ENCODE assay signal across 24 cellular contexts in the genomic region with DNA sequence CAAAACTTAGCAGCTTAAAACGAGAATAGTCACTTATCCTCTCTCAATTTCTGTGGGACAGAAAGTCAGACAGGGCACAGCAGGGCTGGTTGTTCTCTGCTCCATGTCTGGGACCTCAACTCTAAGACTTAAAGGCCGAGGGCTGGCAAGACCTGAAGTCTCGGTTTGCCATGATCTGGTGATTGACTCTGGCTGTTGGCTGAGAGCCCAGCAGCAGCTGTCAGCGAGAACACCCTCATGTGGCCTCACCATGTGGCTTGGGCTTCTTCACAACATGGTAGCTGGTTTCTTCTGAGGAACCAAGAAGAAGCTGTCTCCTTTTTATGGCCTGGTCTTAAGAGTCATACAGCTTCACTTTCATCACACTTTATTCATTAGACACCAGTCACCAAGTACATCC. TPM values are rescaled to one million over a fixed set of nuclear protein-coding genes. Genes with fewer than 3 reads are reported as not detected.
DNase-seq lines count a peak whose midpoint lies in the region; ATAC-seq, FAIRE-seq and TF ChIP-seq lines count a peak whose summit lies in the region.
"Had no signal": no experiment of that assay in that cellular context is flagged by ENCODE, and none has a peak within 500 bp of the region (broad histone marks: within the 10 kb centered on the region; RNA-seq: fewer than 3 reads in every experiment).

No MANE protein-coding gene starts in this region.

- BruUV-seq in K562 (replicated peaks; lab: Mats Ljungman, UMichigan) = no TSS peak

- POLR2A ChIA-PET in K562 (lab: Yijun Ruan, JAX) = no interaction called here

- intact Hi-C loops in K562 (cut with micrococcal nuclease) = no loop called here
- intact Hi-C loops in pancreas (cut with DNase I) = no loop called here

- H3K27me3 ChIP-seq in BLaER1 (peaks cover 20% of the 10 kb centered on the region), K562 (ENCODE audit: control insufficient read depth in 2 of 2, insufficient read depth in 2 of 2, low read length in 2 of 2) (peaks cover 0 to 42% of the 10 kb centered on the region in 2 experiments; a peak in 2 of 5 replicates), pancreas (no peaks in the 10 kb centered on the region)

- no peaks in the 10 kb centered on the region for H3K36me3 Mint-ChIP-seq in nephron (ENCODE audit: low read depth)
- H3K36me3 Mint-ChIP-seq in activated naive CD4-positive, alpha-beta T cell treated with anti-CD3 and anti-CD28 coated beads, Interleukin-2, amount 50 U/mL, for 72 hours = peaks cover 6% of the 10 kb centered on the region in 2 donors

- in situ Hi-C loops in K562 (cut with MboI) = no loop called here

- 0% methylated on average over 3 of the region's 4 CpGs for WGBS in K562 (ENCODE audit: insufficient coverage, low coverage, missing lambda C conversion rate)
- WGBS in pancreas, 2 donors = 58 to 71% methylated on average over 4 of the region's 4 CpGs

- H3K9me3 Mint-ChIP-seq in nephron = no peaks in the 10 kb centered on the region
- no peaks in the 10 kb centered on the region for H3K9me3 Mint-ChIP-seq in activated naive CD4-positive, alpha-beta T cell treated with anti-CD3 and anti-CD28 coated beads, Interleukin-2, amount 50 U/mL, for 72 hours
- H3K9me3 Mint-ChIP-seq: dendritic cell treated with granulocyte-macrophage colony-stimulating factor and Interleukin-4, amounts not matched to agents 40 ng/mL and 50 ng/mL, for 4 days; stimulated activated naive CD8-positive, alpha-beta T cell treated with anti-CD3 and anti-CD28 coated beads, Interleukin-15, amount 100 ng/mL, for 72 hours; T-helper 1 cell treated with Interleukin-12 subunit alpha and Interleukin-12 subunit beta and Interleukin-4 antibody, amounts not matched to agents 30 μg/mL and 1 μg/mL, for 36 hours had no signal

- no peak overlapping the region for H3K4me3 ChIP-seq in BLaER1
- no peak overlapping the region for H3K4me3 ChIP-seq in K562
- no peak overlapping the region for H3K4me3 ChIP-seq in pancreas
- H3K4me3 ChIP-seq: cardiac muscle cell had no signal

- H3K4me3 Mint-ChIP-seq in nephron = peak overlapping the region; percentile 88 to 92 (median 92)
- H3K4me3 Mint-ChIP-seq: dendritic cell treated with granulocyte-macrophage colony-stimulating factor and Interleukin-4, amounts not matched to agents 40 ng/mL and 50 ng/mL, for 4 days; stimulated activated naive CD8-positive, alpha-beta T cell treated with anti-CD3 and anti-CD28 coated beads, Interleukin-15, amount 100 ng/mL, for 72 hours had no signal

- H3K27ac ChIP-seq in BLaER1 (no peak overlapping the region), K562 (ENCODE audit: extremely low read depth, low read depth, low read length) (no peak overlapping the region), pancreas (no peak overlapping the region)
- H3K27ac ChIP-seq: cardiac muscle cell, transverse colon had no signal

- peaks cover 8% of the 10 kb centered on the region; the same call in 1 of the 2 replicates for H4K20me1 ChIP-seq in BLaER1
- H4K20me1 ChIP-seq in K562 (replicated peaks; ENCODE audit: control insufficient read depth, insufficient read depth, low read length) = no peaks in the 10 kb centered on the region

- H3K27me3 Mint-ChIP-seq in nephron (ENCODE audit: low read depth) = peaks cover 3% of the 10 kb centered on the region

- CTCF ChIA-PET in K562 (lab: Yijun Ruan, JAX; ENCODE audit: low intra/inter-chr PET ratio) = no interaction called here

- H3K4me1 Mint-ChIP-seq in nephron = peaks cover 52% of the 10 kb centered on the region

- TF ChIP-seq RAD21 in K562 (CRISPR knock-in tag; conservative IDR thresholded peaks at IDR 0.05 in 1 of 2, IDR thresholded peaks at IDR 0.05 in 1 of 2) = no peak

- H3K4me2 ChIP-seq in BLaER1 (peak overlapping the region; percentile 54; the same call in 1 of the 2 replicates), K562 (ENCODE audit: insufficient read depth, low read length) (no peak overlapping the region)

- ATAC-seq in K562 (no peak), pancreas (no peak), GM21529 (IDR thresholded peaks at IDR 0.05; ENCODE audit: unreplicated experiment) (no peak)
- no peak for ATAC-seq in activated naive CD4-positive, alpha-beta T cell treated with anti-CD3 and anti-CD28 coated beads, Interleukin-2, amount 50 U/mL, for 72 hours
- ATAC-seq: heart left ventricle; stimulated activated naive CD8-positive, alpha-beta T cell treated with anti-CD3 and anti-CD28 coated beads, Interleukin-15, amount 100 ng/mL, for 72 hours had no signal

- peak overlapping the region in 1 of 3 experiments; percentile 69 for H3K27ac Mint-ChIP-seq in nephron
- H3K27ac Mint-ChIP-seq in activated naive CD4-positive, alpha-beta T cell treated with anti-CD3 and anti-CD28 coated beads, Interleukin-2, amount 50 U/mL, for 72 hours = no peak overlapping the region
- H3K27ac Mint-ChIP-seq: dendritic cell treated with granulocyte-macrophage colony-stimulating factor and Interleukin-4, amounts not matched to agents 40 ng/mL and 50 ng/mL, for 4 days; stimulated activated naive CD8-positive, alpha-beta T cell treated with anti-CD3 and anti-CD28 coated beads, Interleukin-15, amount 100 ng/mL, for 72 hours; T-helper 1 cell treated with Interleukin-12 subunit alpha and Interleukin-12 subunit beta and Interleukin-4 antibody, amounts not matched to agents 30 μg/mL and 1 μg/mL, for 36 hours had no signal

- peak; percentile 37 for FAIRE-seq in K562 (lab: Jason Lieb, UNC)
- no peak for FAIRE-seq in pancreas (lab: Jason Lieb, UNC)
- FAIRE-seq: GM12891 had no signal

- DNase-seq in NCI-H2171 treated with DMSO at 0.1 percent for 48 hours (lab: John Stamatoyannopoulos, UW) = peak; percentile 31
- no peak for DNase-seq in NCI-H2171 (lab: John Stamatoyannopoulos, UW)
- DNase-seq in K562 (ENCODE audit: extremely low read depth in 1 of 4, low spot score in 3 of 4) = peak in 1 of 4 experiments; percentile 3
- no peak for DNase-seq in activated naive CD4-positive, alpha-beta T cell treated with anti-CD3 and anti-CD28 coated beads, Interleukin-2, amount 50 U/mL, for 72 hours (ENCODE audit: low spot score in 2 of 2)
- no peak for DNase-seq in pancreas
- DNase-seq: activated CD4-positive, alpha-beta T cell treated with anti-CD3 and anti-CD28 coated beads, Interleukin-2, amount 50 U/mL, for 1 hour; activated T-cell treated with anti-CD3 and anti-CD28 coated beads for 4 hours; AML-193; amygdala; NCI-H1694; NCI-H69; nucleus accumbens; SHP77 treated with DMSO at 0.1 percent for 48 hours; stimulated activated naive CD8-positive, alpha-beta T cell treated with anti-CD3 and anti-CD28 coated beads, Interleukin-15, amount 100 ng/mL, for 72 hours; transverse colon had no signal

- no peaks in the 10 kb centered on the region for H3K36me3 ChIP-seq in BLaER1
- H3K36me3 ChIP-seq in K562 (ENCODE audit: control insufficient read depth, insufficient read depth, low read length) = no peaks in the 10 kb centered on the region
- H3K36me3 ChIP-seq in pancreas = no peaks in the 10 kb centered on the region
- H3K36me3 ChIP-seq: cardiac muscle cell, heart left ventricle, transverse colon had no signal

- TF ChIP-seq CTCF in K562 (IDR thresholded peaks at IDR 0.05 in 2 of 3, conservative IDR thresholded peaks at IDR 0.05 in 1 of 3; ENCODE audit: insufficient read depth in 2 of 3, low read depth in 1 of 3, low read length in 3 of 3) (no peak), nephron (IDR thresholded peaks at IDR 0.05; ENCODE audit: unreplicated experiment in 3 of 3) (no peak), pancreas (IDR thresholded peaks at IDR 0.05) (no peak)

- no peak overlapping the region for H3K9ac ChIP-seq in BLaER1
- no peak overlapping the region for H3K9ac ChIP-seq in K562 (ENCODE audit: insufficient read depth in 1 of 2, low read depth in 2 of 2, low read length in 2 of 2)

- H3K4me1 ChIP-seq in BLaER1 (peaks cover 42% of the 10 kb centered on the region), K562 (replicated peaks in 1 of 2; ENCODE audit: control insufficient read depth in 2 of 2, insufficient read depth in 2 of 2, low read length in 2 of 2) (peaks cover 0 to 19% of the 10 kb centered on the region in 2 experiments; a peak in 2 of 5 replicates), pancreas (peaks cover 0 to 3% (median 0%) of the 10 kb centered on the region in 3 donors)

- TF ChIP-seq POLR2A in K562 (conservative IDR thresholded peaks at IDR 0.05) = no peak

- H3K79me2 ChIP-seq in K562 (ENCODE audit: control insufficient read depth, insufficient read depth, low read length) = no peaks in the 10 kb centered on the region

- no peak for TF ChIP-seq EP300 in K562 (IDR thresholded peaks at IDR 0.05; ENCODE audit: low read length)

- no peaks in the 10 kb centered on the region for H3K9me1 ChIP-seq in K562 (ENCODE audit: control insufficient read depth, insufficient read depth, low read length)

- H2AFZ ChIP-seq in K562 (ENCODE audit: low read depth, low read length) = no peak overlapping the region

- no peaks in the 10 kb centered on the region for H3K9me3 ChIP-seq in BLaER1
- no peaks in the 10 kb centered on the region for H3K9me3 ChIP-seq in K562 (replicated peaks; ENCODE audit: control insufficient read depth, insufficient read depth, low read depth, low read length)
- no peaks in the 10 kb centered on the region for H3K9me3 ChIP-seq in pancreas
- H3K9me3 ChIP-seq: heart left ventricle, transverse colon had no signal

RNA-seq across cellular contexts. Expression of gene VASH1, which starts 1.7 kb away (rescaled TPM):
- 0.30 and 0.46 TPM in 2 replicates for total RNA-seq in K562 (2011; cell fraction: chromatin; rRNA removed; ENCODE audit: low replicate concordance)
- 0.67 TPM in 1 of 2 replicates, not detected in the other for total RNA-seq in K562 (2011; cell fraction: nucleolus; rRNA removed)
- total RNA-seq in K562 (2011; cell fraction: nucleoplasm; rRNA removed) = 0.07 and 0.15 TPM in 2 replicates
- total RNA-seq in K562 (2014; rRNA removed) = 0.05 and 0.16 TPM in 2 replicates
- 0.11 and 0.22 TPM in 2 replicates for total RNA-seq in K562 (2014; rRNA removed; fragmentation: Illumina TruSeq; extraction: Trizol)
- total RNA-seq in K562 (2015; rRNA removed; fragmentation: Illumina TruSeq; extraction: Trizol) = 0.11 and 0.25 TPM in 2 replicates
- 0.16 and 0.27 TPM in 2 replicates for total RNA-seq in K562 (2021)
- 0.15 and 0.43 TPM in 2 replicates for polyA plus RNA-seq in K562 (2011; rRNA removed)
- polyA plus RNA-seq in K562 (2011; cell fraction: cytosol; rRNA removed) = 0.18 and 0.55 TPM in 2 replicates
- polyA plus RNA-seq in K562 (2011; cell fraction: nucleus; rRNA removed) = 0.74 and 1.3 TPM in 2 replicates
- polyA plus RNA-seq in K562 (2012) = 0.46 and 0.48 TPM in 2 replicates
- polyA plus RNA-seq in K562 (2014; fragmentation: Illumina TruSeq; extraction: Trizol) = 0.03 and 0.11 TPM in 2 replicates
- polyA plus RNA-seq in K562 (2014; fragmentation: Nextera tagmentation; extraction: Ambion mirVana) = under 1 TPM in 1 of 2 experiments, not detected in 1; 0.01 TPM
- polyA plus RNA-seq in K562 (2014; rRNA removed) = 0.16 and 0.49 TPM in 2 replicates
- polyA minus RNA-seq in K562 (2011; rRNA and poly(A)+ RNA removed) = 0.24 and 0.46 TPM in 2 replicates
- polyA minus RNA-seq in K562 (2011; cell fraction: cytosol; rRNA and poly(A)+ RNA removed) = 0.73 and 0.76 TPM in 2 replicates
- polyA minus RNA-seq in K562 (2011; cell fraction: nucleus; rRNA and poly(A)+ RNA removed) = 0.33 and 0.40 TPM in 2 replicates
- total RNA-seq in activated naive CD4-positive, alpha-beta T cell treated with anti-CD3 and anti-CD28 coated beads, Interleukin-2, amount 50 U/mL, for 72 hours = 1 to 10 TPM; 1.8 to 6.5 TPM
- total RNA-seq in pancreas = 10 to 100 TPM in 1 of 6 donors, 1 to 10 TPM in 5; 1.6 to 15.0 (median 2.6) TPM
- polyA plus RNA-seq in pancreas = 1 to 10 TPM; 6.0 to 7.5 TPM
- total RNA-seq: OCI-LY7 had no signal

RNA-seq across cellular contexts. Expression of gene ANGEL1, which starts 53.1 kb away (rescaled TPM):
- total RNA-seq in K562 (2011; cell fraction: chromatin; rRNA removed; ENCODE audit: low replicate concordance) = 59.6 and 73.4 TPM in 2 replicates
- 47.6 and 52.5 TPM in 2 replicates for total RNA-seq in K562 (2011; cell fraction: nucleolus; rRNA removed)
- 56.4 and 62.1 TPM in 2 replicates for total RNA-seq in K562 (2011; cell fraction: nucleoplasm; rRNA removed)
- total RNA-seq in K562 (2014; rRNA removed) (5.2 and 6.7 TPM in 2 replicates), K562 (2014; rRNA removed; fragmentation: Illumina TruSeq; extraction: Trizol) (7.2 and 7.3 TPM in 2 replicates), K562 (2015; rRNA removed; fragmentation: Illumina TruSeq; extraction: Trizol) (6.1 and 6.3 TPM in 2 replicates), K562 (2021) (13.0 and 13.7 TPM in 2 replicates), pancreas (10 to 100 TPM; 25.8 to 40.1 (median 32.4) TPM)
- polyA plus RNA-seq in K562 (2011; rRNA removed) (22.2 and 22.8 TPM in 2 replicates), K562 (2014; fragmentation: Illumina TruSeq; extraction: Trizol) (10.8 and 12.0 TPM in 2 replicates), K562 (2014; fragmentation: Nextera tagmentation; extraction: Ambion mirVana) (1 to 10 TPM; 2.1 to 3.2 TPM), K562 (2014; rRNA removed) (9.8 and 15.0 TPM in 2 replicates), pancreas (10 to 100 TPM; 28.9 to 30.6 TPM)
- polyA plus RNA-seq in K562 (2011; cell fraction: cytosol; rRNA removed) = 23.9 and 26.3 TPM in 2 replicates
- polyA plus RNA-seq in K562 (2011; cell fraction: nucleus; rRNA removed) = 35.0 and 39.9 TPM in 2 replicates
- 6.7 and 7.5 TPM in 2 replicates for polyA plus RNA-seq in K562 (2012)
- polyA minus RNA-seq in K562 (2011; rRNA and poly(A)+ RNA removed) = 20.3 and 23.9 TPM in 2 replicates
- 8.4 and 14.6 TPM in 2 replicates for polyA minus RNA-seq in K562 (2011; cell fraction: cytosol; rRNA and poly(A)+ RNA removed)
- polyA minus RNA-seq in K562 (2011; cell fraction: nucleus; rRNA and poly(A)+ RNA removed) = 18.8 and 22.4 TPM in 2 replicates
- total RNA-seq in activated naive CD4-positive, alpha-beta T cell treated with anti-CD3 and anti-CD28 coated beads, Interleukin-2, amount 50 U/mL, for 72 hours = 10 to 100 TPM; 14.6 to 15.4 TPM
